Comparison of ENCODE assay signal across 23 cellular contexts in the genomic region with DNA sequence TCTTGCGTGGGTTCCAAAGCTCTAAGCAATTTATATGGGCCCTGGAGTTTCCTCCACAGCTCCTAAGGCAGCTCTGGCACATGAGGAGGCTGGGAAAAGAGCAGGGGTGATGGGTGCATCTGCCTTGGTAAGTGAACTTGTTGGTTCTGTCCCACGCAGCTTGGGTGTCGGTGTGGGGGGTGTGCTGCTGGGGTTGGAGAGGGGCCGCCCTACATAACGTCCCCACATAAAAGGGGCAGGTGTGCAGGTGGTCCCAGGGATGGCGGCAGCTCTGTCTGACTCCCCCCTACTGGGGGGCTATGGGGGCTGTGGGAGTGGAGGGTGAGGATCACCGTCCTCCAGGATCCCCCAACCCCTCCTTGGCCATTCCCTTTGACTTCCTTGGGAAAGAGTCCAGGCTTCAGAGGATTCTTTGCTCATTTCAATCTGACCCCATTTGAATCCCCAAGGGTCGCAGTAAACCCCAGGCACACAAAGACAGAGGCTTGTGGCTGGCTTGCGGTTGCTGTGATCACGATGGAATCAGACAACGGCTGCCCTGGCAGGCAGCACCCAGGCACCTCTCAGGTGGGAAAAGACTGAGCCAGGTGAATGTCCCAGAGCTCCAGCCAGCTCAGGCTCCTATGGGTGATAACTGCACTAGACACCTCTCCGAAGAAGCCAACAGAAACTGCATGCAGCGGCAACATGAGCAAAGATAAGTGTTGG. TPM values are rescaled to one million over a fixed set of nuclear protein-coding genes. Genes with fewer than 3 reads are reported as not detected.
DNase-seq lines count a peak whose midpoint lies in the region; ATAC-seq lines count a peak whose summit lies in the region.
"Had no signal": no experiment of that assay in that cellular context is flagged by ENCODE, and none has a peak within 500 bp of the region (broad histone marks: within the 10 kb centered on the region; RNA-seq: fewer than 3 reads in every experiment).

No MANE protein-coding gene starts in this region.

- CTCF ChIA-PET in CD8-positive, alpha-beta memory T cell (lab: Charles Lee): interaction anchor here (0.7 to 8.7 kb wide), 9 partner anchors 7 to 384 kb away, joined by 3 to 96 read pairs (median 8); a partner anchor contains a TSS
- CTCF ChIA-PET in activated CD8-positive, alpha-beta T cell treated with anti-CD3 and anti-CD28 coated beads, Interleukin-2, amount 10 ng/mL, durations not matched to agents 7 days and 5 days (lab: Charles Lee): interaction anchor here (0.7 to 10.2 kb wide), 8 partner anchors 10 to 39 kb away, joined by 3 to 82 read pairs (median 5); no protein-coding TSS in a partner anchor

- no peak overlapping the region for H3K14ac ChIP-seq in neuronal stem cell (ENCODE audit: low read length)

- H3K4me1 ChIP-seq in CD4-positive, CD25-positive, alpha-beta regulatory T cell (ENCODE audit: control insufficient read depth, insufficient read depth, low read length, poor library complexity, severe bottlenecking): no peaks in the 10 kb centered on the region
- H3K4me1 ChIP-seq in CD8-positive, alpha-beta memory T cell (ENCODE audit: insufficient read depth, low read length): peaks cover 48% of the 10 kb centered on the region
- H3K4me1 ChIP-seq in neuronal stem cell (ENCODE audit: control insufficient read depth in 2 of 2, insufficient read depth in 1 of 2, low read depth in 1 of 2, low read length in 2 of 2): peaks cover 3 to 7% of the 10 kb centered on the region in 2 donors
- H3K4me1 ChIP-seq: breast epithelium, colonic mucosa, tibial artery had no signal

- no peak overlapping the region for H3K4ac ChIP-seq in neuronal stem cell (ENCODE audit: low read length)

- POLR2A ChIA-PET in CD8-positive, alpha-beta memory T cell (lab: Charles Lee): interaction anchor here (0.5 to 4.5 kb wide), 9 partner anchors 10 to 267 kb away, joined by 4 to 81 read pairs (median 11); a partner anchor contains a TSS
- POLR2A ChIA-PET in activated CD8-positive, alpha-beta T cell treated with anti-CD3 and anti-CD28 coated beads, Interleukin-2, amount 10 ng/mL, durations not matched to agents 7 days and 5 days (lab: Charles Lee): interaction anchor here (0.7 to 12.1 kb wide), 14 partner anchors 9 to 384 kb away, joined by 3 to 218 read pairs (median 5); a partner anchor contains a TSS

- ATAC-seq in CD4-positive, CD25-positive, alpha-beta regulatory T cell (ENCODE audit: low read depth in 2 of 2): no peak
- peak; percentile 24 for ATAC-seq in activated CD8-positive, alpha-beta T cell treated with anti-CD3 and anti-CD28 coated beads, Interleukin-2, amount 10 ng/mL, durations not matched to agents 7 days and 5 days

- H2BK12ac ChIP-seq in neuronal stem cell (ENCODE audit: low read length): no peak overlapping the region

- no peak overlapping the region for H3K23ac ChIP-seq in neuronal stem cell (ENCODE audit: low read depth, low read length, poor library complexity)

- DNase-seq in CD4-positive, CD25-positive, alpha-beta regulatory T cell: no peak
- DNase-seq in CD8-positive, alpha-beta memory T cell: peak; percentile 42 to 73 (median 48)
- DNase-seq in activated CD8-positive, alpha-beta T cell treated with anti-CD3 and anti-CD28 coated beads, Interleukin-2, amount 10 ng/mL, durations not matched to agents 7 days and 5 days: peak; percentile 70
- DNase-seq in neuronal stem cell (ENCODE audit: low spot score) (no peak), GDM1 (lab: John Stamatoyannopoulos, UW) (no peak), EL (no peak), GM03348 (ENCODE audit: low spot score) (no peak)
- DNase-seq: amniotic stem cell, colonic mucosa, COR-L47, DMS79 treated with DMSO at 0.1 percent for 48 hours, GM23248, NCI-H1417 treated with DMSO at 0.1 percent for 48 hours, NCI-H524, tibial artery had no signal

- WGBS in neuronal stem cell (ENCODE audit: extremely low coverage in 2 of 2, insufficient read length in 2 of 2, insufficient replicate concordance in 1 of 2), 2 donors: no CpG with 5 or more reads among the region's 13 CpGs

- peaks cover 0 to 6% (median 0%) of the 10 kb centered on the region in 7 donors for H3K9me3 Mint-ChIP-seq in CD4-positive, CD25-positive, alpha-beta regulatory T cell
- H3K9me3 Mint-ChIP-seq in CD8-positive, alpha-beta memory T cell: peaks cover 0 to 4% (median 0%) of the 10 kb centered on the region in 5 donors
- H3K9me3 Mint-ChIP-seq in activated CD8-positive, alpha-beta T cell treated with anti-CD3 and anti-CD28 coated beads, Interleukin-2, amount 10 ng/mL, durations not matched to agents 7 days and 5 days (ENCODE audit: insufficient read depth): no peaks in the 10 kb centered on the region

- H2BK120ac ChIP-seq in neuronal stem cell (ENCODE audit: low read depth, low read length): no peak overlapping the region

- no peaks in the 10 kb centered on the region for H3K36me3 ChIP-seq in CD4-positive, CD25-positive, alpha-beta regulatory T cell (ENCODE audit: control insufficient read depth, insufficient read depth, low read length)
- no peaks in the 10 kb centered on the region for H3K36me3 ChIP-seq in CD8-positive, alpha-beta memory T cell (ENCODE audit: insufficient read depth, low read length)
- no peaks in the 10 kb centered on the region for H3K36me3 ChIP-seq in neuronal stem cell (replicated peaks in 1 of 2; ENCODE audit: control insufficient read depth in 2 of 2, insufficient read depth in 2 of 2, low read length in 2 of 2)
- H3K36me3 ChIP-seq: breast epithelium, colonic mucosa, tibial artery had no signal

- H3K27ac Mint-ChIP-seq in CD4-positive, CD25-positive, alpha-beta regulatory T cell: peak overlapping the region in 1 of 3 donors; percentile 20
- peak overlapping the region; percentile 89 to 99 (median 94) for H3K27ac Mint-ChIP-seq in CD8-positive, alpha-beta memory T cell
- H3K27ac Mint-ChIP-seq in activated CD8-positive, alpha-beta T cell treated with anti-CD3 and anti-CD28 coated beads, Interleukin-2, amount 10 ng/mL, durations not matched to agents 7 days and 5 days: peak overlapping the region; percentile 94
- H3K27ac Mint-ChIP-seq: activated CD4-positive, alpha-beta memory T cell treated with anti-CD3 and anti-CD28 coated beads, Interleukin-2, amount 10 ng/mL, durations not matched to agents 7 days and 5 days had no signal

- peak overlapping the region; percentile 7 for H3K18ac ChIP-seq in neuronal stem cell (ENCODE audit: low read length)

- peak overlapping the region in 3 of 4 donors; percentile 8 to 81 (median 80) for H3K4me3 Mint-ChIP-seq in CD4-positive, CD25-positive, alpha-beta regulatory T cell
- H3K4me3 Mint-ChIP-seq in CD8-positive, alpha-beta memory T cell: peak overlapping the region; percentile 83 to 97 (median 86)
- peak overlapping the region; percentile 80 for H3K4me3 Mint-ChIP-seq in activated CD8-positive, alpha-beta T cell treated with anti-CD3 and anti-CD28 coated beads, Interleukin-2, amount 10 ng/mL, durations not matched to agents 7 days and 5 days
- H3K4me3 Mint-ChIP-seq: activated CD4-positive, alpha-beta memory T cell treated with anti-CD3 and anti-CD28 coated beads, Interleukin-2, amount 10 ng/mL, durations not matched to agents 7 days and 5 days had no signal

- peaks cover 0 to 2% of the 10 kb centered on the region in 2 experiments for H3K9me3 ChIP-seq in CD4-positive, CD25-positive, alpha-beta regulatory T cell (ENCODE audit: control insufficient read depth in 2 of 2, low read length in 2 of 2)
- no peaks in the 10 kb centered on the region for H3K9me3 ChIP-seq in CD8-positive, alpha-beta memory T cell (ENCODE audit: low read length)
- no peaks in the 10 kb centered on the region for H3K9me3 ChIP-seq in neuronal stem cell (replicated peaks in 1 of 2; ENCODE audit: control insufficient read depth in 2 of 2, insufficient read depth in 1 of 2, low read depth in 1 of 2, low read length in 2 of 2)
- H3K9me3 ChIP-seq: colonic mucosa had no signal

- no peak overlapping the region for H2BK15ac ChIP-seq in neuronal stem cell (ENCODE audit: low read length)

- peaks cover 54% of the 10 kb centered on the region for H3K27me3 Mint-ChIP-seq in CD4-positive, CD25-positive, alpha-beta regulatory T cell
- H3K27me3 Mint-ChIP-seq in CD8-positive, alpha-beta memory T cell: no peaks in the 10 kb centered on the region
- H3K27me3 Mint-ChIP-seq in activated CD8-positive, alpha-beta T cell treated with anti-CD3 and anti-CD28 coated beads, Interleukin-2, amount 10 ng/mL, durations not matched to agents 7 days and 5 days (ENCODE audit: low read depth): no peaks in the 10 kb centered on the region

- no peak overlapping the region for H4K91ac ChIP-seq in neuronal stem cell (ENCODE audit: low read depth, low read length, poor library complexity)

- no peak overlapping the region for H2AK5ac ChIP-seq in neuronal stem cell (ENCODE audit: low read depth, low read length)

- H3K36me3 Mint-ChIP-seq in CD4-positive, CD25-positive, alpha-beta regulatory T cell: no peaks in the 10 kb centered on the region
- H3K36me3 Mint-ChIP-seq in CD8-positive, alpha-beta memory T cell: peaks cover under 1 to 49% (median 2%) of the 10 kb centered on the region in 3 donors
- H3K36me3 Mint-ChIP-seq in activated CD8-positive, alpha-beta T cell treated with anti-CD3 and anti-CD28 coated beads, Interleukin-2, amount 10 ng/mL, durations not matched to agents 7 days and 5 days (ENCODE audit: low read depth): peaks cover 36% of the 10 kb centered on the region

- H2BK5ac ChIP-seq in neuronal stem cell (ENCODE audit: low read length): no peak overlapping the region

- H3K79me1 ChIP-seq in neuronal stem cell (ENCODE audit: low read depth, low read length): no peaks in the 10 kb centered on the region

- H2AFZ ChIP-seq in neuronal stem cell (ENCODE audit: low read length): no peak overlapping the region
- H2AFZ ChIP-seq: GM23248 had no signal

- peaks cover 0 to 17% (median 10%) of the 10 kb centered on the region in 4 donors for H3K4me1 Mint-ChIP-seq in CD4-positive, CD25-positive, alpha-beta regulatory T cell
- H3K4me1 Mint-ChIP-seq in CD8-positive, alpha-beta memory T cell: peaks cover 84 to 91% (median 87%) of the 10 kb centered on the region in 3 donors
- H3K4me1 Mint-ChIP-seq in activated CD8-positive, alpha-beta T cell treated with anti-CD3 and anti-CD28 coated beads, Interleukin-2, amount 10 ng/mL, durations not matched to agents 7 days and 5 days (ENCODE audit: low read depth): peaks cover 86% of the 10 kb centered on the region

- H3K9ac ChIP-seq in neuronal stem cell (ENCODE audit: low read depth, low read length, poor library complexity): no peak overlapping the region
- H3K9ac ChIP-seq: GM23248 had no signal

- H3K27ac ChIP-seq in CD4-positive, CD25-positive, alpha-beta regulatory T cell (ENCODE audit: insufficient read depth, low read length, poor library complexity, severe bottlenecking): no peak overlapping the region
- peak overlapping the region; percentile 84 for H3K27ac ChIP-seq in CD8-positive, alpha-beta memory T cell (ENCODE audit: low read depth, low read length)
- H3K27ac ChIP-seq in neuronal stem cell (replicated peaks; ENCODE audit: low read length): no peak overlapping the region
- H3K27ac ChIP-seq: breast epithelium, colonic mucosa, GM23248, SK-N-MC, tibial artery, VCaP had no signal

- no peak overlapping the region for H3K4me3 ChIP-seq in CD4-positive, CD25-positive, alpha-beta regulatory T cell (ENCODE audit: low read depth, low read length)
- H3K4me3 ChIP-seq in CD8-positive, alpha-beta memory T cell (ENCODE audit: low read length): peak overlapping the region; percentile 91
- H3K4me3 ChIP-seq in neuronal stem cell (ENCODE audit: low read length in 2 of 2): no peak overlapping the region
- H3K4me3 ChIP-seq: colonic mucosa, GM23248, lung, SK-N-MC, tibial artery had no signal

- H3K4me2 ChIP-seq in neuronal stem cell (ENCODE audit: insufficient read depth, low read length, poor library complexity, severe bottlenecking): no peak overlapping the region

- H4K8ac ChIP-seq in neuronal stem cell (ENCODE audit: low read depth, low read length): no peak overlapping the region

- peaks cover 2% of the 10 kb centered on the region for H3K27me3 ChIP-seq in CD4-positive, CD25-positive, alpha-beta regulatory T cell (ENCODE audit: control insufficient read depth, insufficient read depth, low read length)
- no peaks in the 10 kb centered on the region for H3K27me3 ChIP-seq in CD8-positive, alpha-beta memory T cell (ENCODE audit: insufficient read depth, low read length, poor library complexity, severe bottlenecking)
- peaks cover 0 to 4% (median 0%) of the 10 kb centered on the region in 3 experiments for H3K27me3 ChIP-seq in neuronal stem cell (ENCODE audit: control insufficient read depth in 3 of 3, insufficient read depth in 3 of 3, low read depth in 1 of 3, low read length in 3 of 3)
- H3K27me3 ChIP-seq: breast epithelium, colonic mucosa, tibial artery had no signal

RNA-seq across cellular contexts. Expression of a gene that starts 34.5 kb away (rescaled TPM):
- total RNA-seq in CD4-positive, CD25-positive, alpha-beta regulatory T cell: not detected
- polyA plus RNA-seq in CD4-positive, CD25-positive, alpha-beta regulatory T cell: 1 to 10 TPM in 1 of 4 donors, under 1 TPM in 3; 0.24 to 1.8 (median 0.57) TPM
- 100 to 1,000 TPM; 359 to 363 TPM for total RNA-seq in CD8-positive, alpha-beta memory T cell
- 924 TPM for polyA plus RNA-seq in CD8-positive, alpha-beta memory T cell
- total RNA-seq in activated CD8-positive, alpha-beta T cell treated with anti-CD3 and anti-CD28 coated beads, Interleukin-2, amount 10 ng/mL, durations not matched to agents 7 days and 5 days: 100 to 1,000 TPM; 667 to 675 TPM
- polyA plus RNA-seq in neuronal stem cell (2013, experiment 1 of 2): 0.10 TPM
- 0.11 TPM for polyA plus RNA-seq in neuronal stem cell (2013, experiment 2 of 2)
- total RNA-seq: glomerular endothelial cell, pulmonary artery endothelial cell, RPMI7951 had no signal
- polyA plus RNA-seq: GM23248 had no signal

RNA-seq across cellular contexts. Expression of a gene that starts 36.5 kb away (rescaled TPM):
- 0.62 TPM for total RNA-seq in CD4-positive, CD25-positive, alpha-beta regulatory T cell
- polyA plus RNA-seq in CD4-positive, CD25-positive, alpha-beta regulatory T cell: 1 to 10 TPM; 2.6 to 4.9 (median 3.2) TPM
- 100 to 1,000 TPM; 259 to 273 TPM for total RNA-seq in CD8-positive, alpha-beta memory T cell
- 908 TPM for polyA plus RNA-seq in CD8-positive, alpha-beta memory T cell
- 100 to 1,000 TPM; 423 to 439 TPM for total RNA-seq in activated CD8-positive, alpha-beta T cell treated with anti-CD3 and anti-CD28 coated beads, Interleukin-2, amount 10 ng/mL, durations not matched to agents 7 days and 5 days
- polyA plus RNA-seq in neuronal stem cell (2013, experiment 1 of 2): 0.20 TPM
- 0.14 TPM for polyA plus RNA-seq in neuronal stem cell (2013, experiment 2 of 2)
- total RNA-seq: glomerular endothelial cell, GM23248, pulmonary artery endothelial cell, RPMI7951 had no signal
- polyA plus RNA-seq: GM23248 had no signal

Comparison
In these comparisons a context has a peak if more than half of its experiments do, and no peak if none do; other contexts are left out.
1. DNase-seq: peak in CD8-positive, alpha-beta memory T cell (5 of 5) and activated CD8-positive, alpha-beta T cell treated with anti-CD3 and anti-CD28 coated beads, Interleukin-2, amount 10 ng/mL, durations not matched to agents 7 days and 5 days (single experiment); none in CD4-positive, CD25-positive, alpha-beta regulatory T cell (0 of 3), neuronal stem cell (single experiment), GDM1 (single experiment), EL (single experiment) and GM03348 (single experiment).
2. RNA of a gene that starts 34.5 kb away (total RNA-seq): 667 to 675 TPM in activated CD8-positive, alpha-beta T cell treated with anti-CD3 and anti-CD28 coated beads, Interleukin-2, amount 10 ng/mL, durations not matched to agents 7 days and 5 days and 359 to 363 TPM in CD8-positive, alpha-beta memory T cell; not detected in CD4-positive, CD25-positive, alpha-beta regulatory T cell (single experiment); every median in the first group is over 100 times any median in the second.
3. RNA of a gene that starts 36.5 kb away (total RNA-seq): 423 to 439 TPM in activated CD8-positive, alpha-beta T cell treated with anti-CD3 and anti-CD28 coated beads, Interleukin-2, amount 10 ng/mL, durations not matched to agents 7 days and 5 days and 259 to 273 TPM in CD8-positive, alpha-beta memory T cell; 0.62 TPM in CD4-positive, CD25-positive, alpha-beta regulatory T cell (single experiment); every median in the first group is over 100 times any median in the second.
4. Peak in every context shown above with its lines, with median percentiles within 50 percentile points of each other: H3K4me3 Mint-ChIP-seq.